17 cellular contexts compared by ENCODE assay signal in genomic region chr9:7828344-7828743, GRCh38. TPM values are rescaled to one million over a fixed set of nuclear protein-coding genes. Genes with fewer than 3 reads are reported as not detected.
DNase-seq lines count a peak whose midpoint lies in the region; ATAC-seq, FAIRE-seq and TF ChIP-seq lines count a peak whose summit lies in the region.
"Had no signal": no experiment of that assay in that cellular context is flagged by ENCODE, and none has a peak within 500 bp of the region (broad histone marks: within the 10 kb centered on the region; RNA-seq: fewer than 3 reads in every experiment).

No MANE protein-coding gene starts in this region.

- no peak for TF ChIP-seq CTCF in fibroblast of the aortic adventitia (IDR thresholded peaks at IDR 0.05; ENCODE audit: insufficient read depth, low read length)

- DNase-seq in COLO829 (ENCODE audit: low spot score), result peak; percentile 3
- peak; percentile 5 for DNase-seq in KBM-7
- DNase-seq in OCI-M1 (lab: John Stamatoyannopoulos, UW), result peak; percentile 92
- peak; percentile 6 for DNase-seq in fibroblast of the aortic adventitia (ENCODE audit: low read depth)
- DNase-seq in RCC 7860 (ENCODE audit: low spot score), result no peak
- DNase-seq: BE2C; CD8-positive, alpha-beta T cell; NCI-H1048; NCI-H146; NCI-H2107; NCI-H226; NCI-H526 treated with DMSO at 0.1 percent for 48 hours; Peyer's patch had no signal

- in situ Hi-C loops in KBM-7 (cut with MboI; ENCODE audit: low pct_unique_long_range_greater_than_20kb, low sequenced_read_pairs), result no loop called here

- no peak overlapping the region for H3K4me3 ChIP-seq in fibroblast of the aortic adventitia (ENCODE audit: low read depth, low read length)
- H3K4me3 ChIP-seq: Peyer's patch, SJSA1 had no signal

- FAIRE-seq in RCC 7860 (lab: Jason Lieb, UNC), result no peak
- FAIRE-seq: H54 had no signal

- ATAC-seq in GM21825 (IDR thresholded peaks at IDR 0.05; ENCODE audit: unreplicated experiment) (no peak), GM21515 (IDR thresholded peaks at IDR 0.05; ENCODE audit: unreplicated experiment) (no peak)
- ATAC-seq: CD8-positive, alpha-beta T cell had no signal

RNA-seq across cellular contexts. Expression of gene DMAC1, which starts 28.8 kb away (rescaled TPM):
- 10.1 and 10.6 TPM in 2 replicates for total RNA-seq in fibroblast of the aortic adventitia (ENCODE audit: low replicate concordance)
